ENCODE assay signal across 8 cellular contexts in the genomic region with DNA sequence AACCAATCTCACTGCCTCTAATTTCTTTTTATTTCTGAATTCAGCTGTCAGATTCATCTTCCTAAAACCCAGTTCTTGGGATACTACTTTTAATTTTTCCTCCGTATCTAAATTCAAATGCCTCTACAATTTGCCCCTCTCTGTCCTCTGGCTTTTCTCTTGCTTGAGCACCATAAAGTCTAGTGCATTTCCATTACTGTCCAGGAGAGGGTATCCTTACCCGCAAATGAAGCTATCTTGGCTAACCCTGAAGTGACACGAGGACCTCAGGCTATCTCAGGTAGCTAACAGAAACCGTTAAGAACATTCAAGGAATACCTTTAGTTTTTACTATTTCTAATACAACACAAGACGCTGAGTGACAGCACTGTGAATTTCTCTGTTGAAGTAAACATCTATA. TPM values are rescaled to one million over a fixed set of nuclear protein-coding genes. Genes with fewer than 3 reads are reported as not detected.
DNase-seq lines count a peak whose midpoint lies in the region; ATAC-seq and TF ChIP-seq lines count a peak whose summit lies in the region.

No MANE protein-coding gene starts in this region.

- ATAC-seq in GM19328 (IDR thresholded peaks at IDR 0.05; ENCODE audit: unreplicated experiment) (peak; percentile 90), gastroesophageal sphincter (no peak)

- no peaks in the 10 kb centered on the region for H3K4me1 ChIP-seq in colonic mucosa
- no peaks in the 10 kb centered on the region for H3K4me1 ChIP-seq in gastroesophageal sphincter

- no peak for TF ChIP-seq EP300 in gastroesophageal sphincter (IDR thresholded peaks at IDR 0.05)

- H3K27me3 Mint-ChIP-seq in progenitor cell of endocrine pancreas = no peaks in the 10 kb centered on the region

- no peak overlapping the region for H3K27ac Mint-ChIP-seq in progenitor cell of endocrine pancreas

- intact Hi-C loops in colonic mucosa (cut with DNase I) = no loop called here

- no peaks in the 10 kb centered on the region for H3K36me3 Mint-ChIP-seq in progenitor cell of endocrine pancreas (ENCODE audit: insufficient read depth)

- peak; percentile 70 for TF ChIP-seq CTCF in C4-2B (conservative IDR thresholded peaks at IDR 0.05)
- TF ChIP-seq CTCF in colonic mucosa (IDR thresholded peaks at IDR 0.05) = peak; percentile 21
- TF ChIP-seq CTCF in progenitor cell of endocrine pancreas (IDR thresholded peaks at IDR 0.05; ENCODE audit: unreplicated experiment) = peak; percentile 70
- peak in 2 of 4 experiments; percentile 21 to 41 for TF ChIP-seq CTCF in gastroesophageal sphincter (IDR thresholded peaks at IDR 0.05)

- no peak overlapping the region for H3K4me3 ChIP-seq in colonic mucosa
- H3K4me3 ChIP-seq in gastroesophageal sphincter = no peak overlapping the region

- DNase-seq in NCI-H2081 treated with DMSO at 0.1 percent for 48 hours (lab: John Stamatoyannopoulos, UW) (peak; percentile 5), colonic mucosa (no peak), progenitor cell of endocrine pancreas (ENCODE audit: low spot score, unreplicated experiment) (no peak), activated gamma-delta T cell treated with Interleukin-2 at 50 U/mL for 16 hours (no peak), NCI-H187 (lab: John Stamatoyannopoulos, UW) (no peak)

- no peaks in the 10 kb centered on the region for H3K4me1 Mint-ChIP-seq in progenitor cell of endocrine pancreas (ENCODE audit: low read depth)

- 12 to 16% methylated on average over 5 of the region's 5 CpGs for WGBS in gastroesophageal sphincter (ENCODE audit: low coverage in 1 of 2), 2 donors

- H3K4me3 Mint-ChIP-seq in progenitor cell of endocrine pancreas (ENCODE audit: low read depth) = no peak overlapping the region

- H3K9me3 ChIP-seq in colonic mucosa (no peaks in the 10 kb centered on the region), gastroesophageal sphincter (no peaks in the 10 kb centered on the region)

- H3K27me3 ChIP-seq in colonic mucosa (no peaks in the 10 kb centered on the region), gastroesophageal sphincter (no peaks in the 10 kb centered on the region)

- H3K36me3 ChIP-seq in colonic mucosa (no peaks in the 10 kb centered on the region), gastroesophageal sphincter (no peaks in the 10 kb centered on the region)

- peaks cover 35% of the 10 kb centered on the region for H3K9me3 Mint-ChIP-seq in progenitor cell of endocrine pancreas (ENCODE audit: low read depth)

- H3K27ac ChIP-seq in C4-2B (no peak overlapping the region), colonic mucosa (no peak overlapping the region), gastroesophageal sphincter (no peak overlapping the region)

- H3K9ac ChIP-seq in colonic mucosa (ENCODE audit: low read depth in 2 of 2, low read length in 2 of 2) = no peak overlapping the region

- TF ChIP-seq POLR2A in gastroesophageal sphincter (IDR thresholded peaks at IDR 0.05) = no peak

RNA-seq across cellular contexts. Expression of gene PRR32, which starts 49.4 kb away (rescaled TPM):
- total RNA-seq in colonic mucosa (not detected), progenitor cell of endocrine pancreas (not detected in 2 replicates), gastroesophageal sphincter (not detected)
